Comparison of ENCODE assay signal across 8 cellular contexts in genomic region chrX:46573331-46573895, GRCh38.
DNase-seq lines count a peak whose midpoint lies in the region; ATAC-seq and TF ChIP-seq lines count a peak whose summit lies in the region.

A gene with protein sequence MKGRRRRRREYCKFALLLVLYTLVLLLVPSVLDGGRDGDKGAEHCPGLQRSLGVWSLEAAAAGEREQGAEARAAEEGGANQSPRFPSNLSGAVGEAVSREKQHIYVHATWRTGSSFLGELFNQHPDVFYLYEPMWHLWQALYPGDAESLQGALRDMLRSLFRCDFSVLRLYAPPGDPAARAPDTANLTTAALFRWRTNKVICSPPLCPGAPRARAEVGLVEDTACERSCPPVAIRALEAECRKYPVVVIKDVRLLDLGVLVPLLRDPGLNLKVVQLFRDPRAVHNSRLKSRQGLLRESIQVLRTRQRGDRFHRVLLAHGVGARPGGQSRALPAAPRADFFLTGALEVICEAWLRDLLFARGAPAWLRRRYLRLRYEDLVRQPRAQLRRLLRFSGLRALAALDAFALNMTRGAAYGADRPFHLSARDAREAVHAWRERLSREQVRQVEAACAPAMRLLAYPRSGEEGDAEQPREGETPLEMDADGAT (plus strand): TSS chrX:46573765. CDS start chrX:46573932, 167 bp downstream.

- H3K27ac ChIP-seq in coronary artery = peak within 1 kb of the TSS; percentile 48 to 75

- DNase-seq in 8988T (peak; percentile 58), NCI-H345 treated with DMSO at 0.1 percent for 48 hours (lab: John Stamatoyannopoulos, UW; ENCODE audit: unreplicated experiment) (peak; percentile 68), coronary artery (ENCODE audit: low spot score) (peak; percentile 82), kidney tubule cell (ENCODE audit: low spot score) (peak; percentile 62)
- peak; percentile 59 for DNase-seq in activated CD4-positive, CD25-positive, alpha-beta regulatory T cell treated with anti-CD3 and anti-CD28 coated beads, Interleukin-2, amount 50 U/mL, for 72 hours
- peak; percentile 69 for DNase-seq in stimulated activated CD4-positive, alpha-beta T cell treated with anti-CD3 and anti-CD28 coated beads, Interleukin-4, amount 100 ng/mL, for 1 hour

- peak within 1 kb of the TSS; percentile 81 for H3K4me3 ChIP-seq in coronary artery

- ATAC-seq in GM18511 (IDR thresholded peaks at IDR 0.05; ENCODE audit: unreplicated experiment) = peak; percentile 51
- ATAC-seq in HG03045 (IDR thresholded peaks at IDR 0.05; ENCODE audit: unreplicated experiment) = peak; percentile 53

- no peak for TF ChIP-seq CTCF in coronary artery (IDR thresholded peaks at IDR 0.05)

Comparison
In these comparisons a context has a peak if more than half of its experiments do, and no peak if none do; other contexts are left out.
1. Peak in every context shown above with its lines: DNase-seq, ATAC-seq, H3K4me3 ChIP-seq and H3K27ac ChIP-seq.